9 cellular contexts compared by ENCODE assay signal in the genomic region with DNA sequence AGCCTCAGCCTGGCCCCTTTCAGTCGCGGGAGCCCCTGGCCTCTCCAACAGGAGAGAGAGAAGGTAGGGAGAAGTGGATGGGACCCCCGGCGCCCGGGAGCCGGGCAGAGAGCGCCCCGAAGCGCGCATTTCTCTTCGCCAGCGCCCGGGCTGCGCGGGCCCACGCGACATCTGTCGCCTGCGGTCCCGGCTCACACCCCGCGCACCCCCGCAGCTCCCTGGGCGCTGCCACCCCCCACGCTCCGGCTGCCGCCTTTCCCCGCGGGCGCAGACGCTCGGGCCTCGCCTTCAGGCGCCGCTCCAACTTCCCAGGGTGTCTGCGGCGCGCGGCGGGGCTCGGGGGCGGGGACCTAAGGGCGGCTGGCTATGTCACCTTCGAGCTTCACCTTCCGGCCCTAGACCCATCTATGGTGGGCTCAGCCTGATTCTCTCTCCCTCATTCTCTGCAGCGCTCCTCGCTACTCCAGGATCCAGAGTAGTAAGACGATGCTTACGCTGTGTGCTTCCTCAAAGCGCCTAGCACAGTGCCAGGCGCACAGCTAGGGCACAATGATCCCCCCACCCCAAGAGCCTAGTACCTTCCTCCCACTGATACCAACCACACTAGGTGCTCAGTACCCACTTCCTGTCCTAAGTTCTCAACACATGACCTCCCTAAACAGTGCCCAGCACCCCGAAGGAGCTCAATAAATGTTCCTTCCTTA. TPM values are rescaled to one million over a fixed set of nuclear protein-coding genes. Genes with fewer than 3 reads are reported as not detected.
A peak's percentile ranks its signal among the peaks of the same experiment; 100 is the strongest.
DNase-seq lines count a peak whose midpoint lies in the region; TF ChIP-seq lines count a peak whose summit lies in the region.
"Had no signal": no experiment of that assay in that cellular context is flagged by ENCODE, and none has a peak within 500 bp of the region (broad histone marks: within the 10 kb centered on the region; RNA-seq: fewer than 3 reads in every experiment).

No MANE protein-coding gene starts in this region.

- H3K4me1 Mint-ChIP-seq in Caco-2 (ENCODE audit: low read depth, unreplicated experiment), result peaks cover 21% of the 10 kb centered on the region
- peaks cover 18 to 28% (median 26%) of the 10 kb centered on the region in 3 donors for H3K4me1 Mint-ChIP-seq in IgD-negative memory B cell
- H3K4me1 Mint-ChIP-seq in nephron, result peaks cover 48% of the 10 kb centered on the region

- TF ChIP-seq POLR2A in breast epithelium (IDR thresholded peaks at IDR 0.05), result no peak

- H3K36me3 ChIP-seq in Caco-2 (ENCODE audit: control insufficient read depth, insufficient read depth, low read length) (no peaks in the 10 kb centered on the region), breast epithelium (no peaks in the 10 kb centered on the region)

- peak in 1 of 2 experiments; percentile 19 for DNase-seq in Caco-2
- no peak for DNase-seq in breast epithelium (ENCODE audit: low spot score in 2 of 2)
- no peak for DNase-seq in NCI-H2029 treated with DMSO at 0.1 percent for 48 hours (lab: John Stamatoyannopoulos, UW)
- no peak for DNase-seq in H4 (ENCODE audit: low spot score)
- no peak for DNase-seq in activated CD4-positive, CD25-positive, alpha-beta regulatory T cell treated with anti-CD3 and anti-CD28 coated beads, Interleukin-2, amount 50 U/mL, for 72 hours
- no peak for DNase-seq in midbrain (lab: John Stamatoyannopoulos, UW)

- H3K9me3 Mint-ChIP-seq in Caco-2 (ENCODE audit: unreplicated experiment) (no peaks in the 10 kb centered on the region), IgD-negative memory B cell (peaks cover 0 to 2% (median 0%) of the 10 kb centered on the region in 3 donors), nephron (peaks cover 2% of the 10 kb centered on the region)

- POLR2A ChIA-PET in Caco-2 (lab: Charles Lee), result no interaction called here

- H3K4me3 ChIP-seq in Caco-2 (ENCODE audit: low read depth, low read length) (0 out of 2 replicates have a peak overlapping the region, but pooled peaks have one; percentile 4), breast epithelium (peak overlapping the region; percentile 5 to 63 (median 32))

- intact Hi-C loops in Caco-2 (cut with micrococcal nuclease; ENCODE audit: unreplicated experiment) (loop anchor here (2.0 to 10.0 kb wide), 2 partner anchors 141 to 175 kb away; partner anchors contain the start of genes RNFT2 and SPRING1), breast epithelium (cut with DNase I; ENCODE audit: low total_unique reads) (no loop called here)

- CTCF ChIA-PET in Caco-2 (lab: Charles Lee), result interaction anchor here (1.1 kb wide), 1 partner anchor 76 kb away, joined by 3 read pairs; no protein-coding TSS in a partner anchor

- H3K27me3 ChIP-seq in Caco-2 (replicated peaks; ENCODE audit: control insufficient read depth, insufficient read depth, low read length) (peaks cover 11% of the 10 kb centered on the region), breast epithelium (peaks cover 3 to 87% of the 10 kb centered on the region in 2 donors)

- H3K4me3 Mint-ChIP-seq in Caco-2 (ENCODE audit: unreplicated experiment) (peak overlapping the region; percentile 85), IgD-negative memory B cell (peak overlapping the region; percentile 89 to 94 (median 91)), nephron (peak overlapping the region; percentile 90)

- TSS peak; percentile 38 for BruUV-seq in Caco-2 (replicated peaks; lab: Mats Ljungman, UMichigan)

- H3K27me3 Mint-ChIP-seq in Caco-2 (ENCODE audit: insufficient read depth, unreplicated experiment) (peaks cover 30% of the 10 kb centered on the region), IgD-negative memory B cell (peaks cover 40% of the 10 kb centered on the region), nephron (ENCODE audit: low read depth) (peaks cover 92% of the 10 kb centered on the region)

- H3K9me3 ChIP-seq in Caco-2 (peaks cover 5% of the 10 kb centered on the region), breast epithelium (peaks cover under 1 to 1% of the 10 kb centered on the region in 2 donors)

- H3K4me1 ChIP-seq in Caco-2, result peaks cover 12% of the 10 kb centered on the region; the same call in 1 of the 2 replicates
- peaks cover 7 to 26% of the 10 kb centered on the region in 2 donors for H3K4me1 ChIP-seq in breast epithelium

- no peak overlapping the region for H3K27ac ChIP-seq in breast epithelium

- H3K27ac Mint-ChIP-seq in Caco-2 (ENCODE audit: unreplicated experiment) (peak overlapping the region; percentile 34), IgD-negative memory B cell (peak overlapping the region; percentile 31 to 81 (median 35)), nephron (no peak overlapping the region)

- TF ChIP-seq CTCF in Caco-2 (IDR thresholded peaks at IDR 0.05; ENCODE audit: insufficient read depth in 1 of 2, low read depth in 1 of 2, low read length in 1 of 2, severe bottlenecking in 1 of 2, unreplicated experiment in 1 of 2), result no peak
- TF ChIP-seq CTCF in breast epithelium (IDR thresholded peaks at IDR 0.05), result no peak
- no peak for TF ChIP-seq CTCF in nephron (IDR thresholded peaks at IDR 0.05; ENCODE audit: unreplicated experiment in 3 of 3)

- H3K36me3 Mint-ChIP-seq in Caco-2 (ENCODE audit: insufficient read depth, unreplicated experiment) (no peaks in the 10 kb centered on the region), IgD-negative memory B cell (peaks cover 2% of the 10 kb centered on the region), nephron (ENCODE audit: low read depth) (no peaks in the 10 kb centered on the region)

RNA-seq across cellular contexts. Expression of gene HRK, which starts 1.6 kb away (rescaled TPM):
- total RNA-seq in Caco-2 (2022), result 0.61 and 1.3 TPM in 2 replicates
- 3.7 TPM for polyA plus RNA-seq in IgD-negative memory B cell
- total RNA-seq in breast epithelium, result under 1 TPM; 0.15 to 0.33 (median 0.16) TPM
- 0.12 TPM in 1 of 2 replicates, not detected in the other for total RNA-seq in H4 (2014; rRNA removed; shearing (Covaris generic))
- total RNA-seq: LHCN-M2 had no signal

RNA-seq across cellular contexts. Expression of gene FBXW8, which starts 31.1 kb away (rescaled TPM):
- total RNA-seq in Caco-2 (2022) (12.2 and 12.3 TPM in 2 replicates), breast epithelium (10 to 100 TPM; 14.9 to 22.3 (median 16.4) TPM)
- polyA plus RNA-seq in IgD-negative memory B cell, result 11.3 TPM
- 9.8 and 9.9 TPM in 2 replicates for total RNA-seq in H4 (2014; rRNA removed; shearing (Covaris generic))

Comparison
In these comparisons a context has a peak if more than half of its experiments do, and no peak if none do; other contexts are left out.
1. H3K27ac Mint-ChIP-seq: peak in Caco-2 (single experiment) and IgD-negative memory B cell (3 of 3); none in nephron (0 of 3).
2. Peak in every context shown above with its lines, with median percentiles within 50 percentile points of each other: H3K4me3 Mint-ChIP-seq.